Comparison of ENCODE assay signal across 8 cellular contexts in genomic region chr19:45792482-45793177, GRCh38. TPM values are rescaled to one million over a fixed set of nuclear protein-coding genes. Genes with fewer than 3 reads are reported as not detected.
DNase-seq lines count a peak whose midpoint lies in the region; ATAC-seq and TF ChIP-seq lines count a peak whose summit lies in the region.

TSS of gene DMWD (minus strand) at chr19:45792845. CDS start at chr19:45792756, 89 bp downstream.

- ATAC-seq in HG02884 (IDR thresholded peaks at IDR 0.05; ENCODE audit: unreplicated experiment), result peak; percentile 83
- peak; percentile 98 to 99 for ATAC-seq in right cardiac atrium

- intact Hi-C loops in T-helper 2 cell treated with Interferon-gamma antibody and Interleukin-4, amounts not matched to agents 100 ng/mL and 5 ng/mL, for 36 hours (cut with micrococcal nuclease), result loop anchor here (1.0 to 10.0 kb wide), 5 partner anchors 22 to 1725 kb away; partner anchors contain the start of genes NAPA, OPA3 and SYMPK
- intact Hi-C loops in right cardiac atrium (cut with DNase I) (no loop called here), vagina (cut with DNase I) (no loop called here)

- H3K27me3 ChIP-seq in right cardiac atrium (ENCODE audit: control insufficient read depth, insufficient read depth) (no peaks in the 10 kb centered on the region), vagina (no peaks in the 10 kb centered on the region)

- peak within 1 kb of the TSS; percentile 93 for H3K4me3 ChIP-seq in right cardiac atrium (ENCODE audit: low read length)
- peak within 1 kb of the TSS; percentile 65 to 82 for H3K4me3 ChIP-seq in vagina

- DNase-seq in GM13977 (ENCODE audit: low spot score) (peak; percentile 99), NCI-H1694 treated with DMSO at 0.1 percent for 48 hours (lab: John Stamatoyannopoulos, UW) (peak; percentile 97), anterior cingulate cortex (lab: John Stamatoyannopoulos, UW) (peak; percentile 65 to 100 (median 98)), right cardiac atrium (peak; percentile 100), putamen (ENCODE audit: low spot score) (peak; percentile 98), vagina (ENCODE audit: extremely low spot score in 2 of 2) (peak in 1 of 2 donors; percentile 98)

- peaks cover 0 to 32% of the 10 kb centered on the region in 2 donors for H3K36me3 ChIP-seq in vagina

- under 1% methylated on average over 83 of the region's 83 CpGs for WGBS in right cardiac atrium

- in situ Hi-C loops in GM13977 (cut with MboI; ENCODE audit: low pct_unique_long_range_greater_than_20kb, low sequenced_read_pairs, unreplicated experiment), result no loop called here

- TF ChIP-seq CTCF in GM13977 (IDR thresholded peaks at IDR 0.05; ENCODE audit: extremely low read depth, insufficient read depth, missing control alignments), result no peak
- TF ChIP-seq CTCF in vagina (IDR thresholded peaks at IDR 0.05), result no peak

- H3K27ac ChIP-seq in right cardiac atrium (ENCODE audit: low read length) (peak within 1 kb of the TSS; percentile 88), vagina (peak within 1 kb of the TSS; percentile 62)

- TF ChIP-seq POLR2A in vagina (IDR thresholded peaks at IDR 0.05), result peak in 1 of 2 donors; percentile 69

- H3K9me3 ChIP-seq in right cardiac atrium (ENCODE audit: control insufficient read depth, low read length) (no peaks in the 10 kb centered on the region), vagina (no peaks in the 10 kb centered on the region)

- H3K4me1 ChIP-seq in right cardiac atrium (ENCODE audit: control insufficient read depth, insufficient read depth, low read length), result no peaks in the 10 kb centered on the region
- peaks cover 23% of the 10 kb centered on the region for H3K4me1 ChIP-seq in vagina

RNA-seq across cellular contexts. Expression of gene DMWD, which starts in this region (rescaled TPM):
- 23.1 and 26.2 TPM in 2 replicates for total RNA-seq in T-helper 2 cell treated with Interferon-gamma antibody and Interleukin-4, amounts not matched to agents 100 ng/mL and 5 ng/mL, for 36 hours
- 10 to 100 TPM; 72.2 to 87.1 (median 76.6) TPM for total RNA-seq in right cardiac atrium
- polyA plus RNA-seq in right cardiac atrium, result 50.2 TPM
- 31.2 TPM for total RNA-seq in vagina
